ENCODE assay signal across 26 cellular contexts in the genomic region with DNA sequence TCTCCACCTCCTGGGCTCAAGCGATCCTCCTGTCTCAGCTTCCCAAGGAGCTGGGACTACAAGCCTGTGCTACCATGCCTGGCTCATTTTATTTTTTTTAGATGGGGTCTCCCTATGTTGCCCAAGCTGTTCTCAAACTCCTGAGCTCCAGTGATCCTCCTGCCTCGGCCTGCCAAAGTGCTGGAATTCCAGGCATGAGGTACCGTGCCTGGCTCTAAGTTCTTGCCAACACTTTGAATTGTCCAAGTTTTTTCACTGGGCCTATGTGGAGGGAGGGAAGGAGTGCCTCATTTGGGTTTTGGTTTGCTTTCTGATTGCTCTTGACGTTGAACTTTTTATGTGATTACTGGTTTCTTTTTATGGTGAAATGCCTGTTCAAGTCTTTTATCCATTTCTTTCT. TPM values are rescaled to one million over a fixed set of nuclear protein-coding genes. Genes with fewer than 3 reads are reported as not detected.
"Had no signal": no experiment of that assay in that cellular context is flagged by ENCODE, and none has a peak within 500 bp of the region (broad histone marks: within the 10 kb centered on the region; RNA-seq: fewer than 3 reads in every experiment).

No MANE protein-coding gene starts in this region.

- H3K4me3 ChIP-seq: esophagus squamous epithelium, gastrocnemius medialis, heart left ventricle, hepatocyte, left lung, lower lobe of right lung, mucosa of descending colon had no signal

- H3K36me3 ChIP-seq: esophagus squamous epithelium, gastrocnemius medialis, heart left ventricle, left lung, lower lobe of right lung had no signal

- H2AFZ ChIP-seq: hepatocyte had no signal

- FAIRE-seq: colon, endometrium had no signal

- DNase-seq: cortex of kidney; effector CD8-positive, alpha-beta T cell; effector memory CD8-positive, alpha-beta T cell; endodermal cell; erythroblast; esophagus squamous epithelium; foreskin fibroblast; foreskin melanocyte; gastrocnemius medialis; heart left ventricle; hypothalamus; immature natural killer cell; islet precursor cell; left cardiac atrium; left lung; left ventricle myocardium superior; lower lobe of right lung; mesenchymal stem cell; mucosa of descending colon had no signal

- H3K4me2 ChIP-seq: hepatocyte had no signal

- H3K79me2 ChIP-seq: hepatocyte had no signal

- H3K4me1 ChIP-seq: gastrocnemius medialis had no signal

- H3K27ac ChIP-seq: epithelial cell of prostate, esophagus squamous epithelium, gastrocnemius medialis, heart left ventricle, hepatocyte, left lung, lower lobe of right lung had no signal

- H3K9me3 ChIP-seq: esophagus squamous epithelium, gastrocnemius medialis, heart left ventricle, left lung, lower lobe of right lung, mucosa of descending colon had no signal

- ATAC-seq: effector memory CD8-positive, alpha-beta T cell; esophagus mucosa; gastrocnemius medialis; heart left ventricle; left cardiac atrium; left lung; left ventricle myocardium superior; lower lobe of right lung; mucosa of descending colon had no signal

RNA-seq across cellular contexts. Expression of gene UNC13A, which starts 4.4 kb away (rescaled TPM):
- total RNA-seq: gastrocnemius medialis, left ventricle myocardium superior, lower leg skin had no signal
- polyA plus RNA-seq: hepatocyte, immature natural killer cell had no signal

RNA-seq across cellular contexts. Expression of gene FCHO1, which starts 58.7 kb away (rescaled TPM):
- total RNA-seq: myocyte had no signal
